In genomic region chr11:65872555-65873279, GRCh38 we compare ENCODE assay signal across 8 cellular contexts. TPM values are rescaled to one million over a fixed set of nuclear protein-coding genes. Genes with fewer than 3 reads are reported as not detected.
DNase-seq lines count a peak whose midpoint lies in the region; ATAC-seq, FAIRE-seq and TF ChIP-seq lines count a peak whose summit lies in the region.

EFEMP2 (minus strand) TSS chr11:65872800; CDS start chr11:65872354, 446 bp downstream.

- H3K4me3 ChIP-seq in K562 (peak within 1 kb of the TSS; percentile 46), keratinocyte (ENCODE audit: control insufficient read depth in 2 of 3, extremely low read depth in 1 of 3, insufficient read depth in 2 of 3, low read depth in 1 of 3, low read length in 3 of 3) (peak within 1 kb of the TSS; percentile 46 to 66 (median 66))

- dilution Hi-C loops in keratinocyte (cut with MboI; ENCODE audit: extremely low pct_ligation_motif_present, low sequenced_read_pairs): no loop called here

- intact Hi-C loops in K562 (cut with micrococcal nuclease): no loop called here

- in situ Hi-C loops in K562 (cut with MboI): no loop called here

- no peak for TF ChIP-seq EP300 in K562 (IDR thresholded peaks at IDR 0.05; ENCODE audit: low read length)

- H3K27ac ChIP-seq in K562 (ENCODE audit: extremely low read depth, low read depth, low read length) (peak within 1 kb of the TSS; percentile 73), keratinocyte (ENCODE audit: control insufficient read depth, insufficient read depth, low read length) (peak within 1 kb of the TSS; percentile 36)

- H3K9me1 ChIP-seq in K562 (ENCODE audit: control insufficient read depth, insufficient read depth, low read length) (no peaks in the 10 kb centered on the region), keratinocyte (ENCODE audit: control insufficient read depth, extremely low read depth, insufficient read depth, low read length) (no peaks in the 10 kb centered on the region)

- FAIRE-seq in K562 (lab: Jason Lieb, UNC) (no peak), keratinocyte (lab: Jason Lieb, UNC) (no peak)

- no peaks in the 10 kb centered on the region for H3K9me3 Mint-ChIP-seq in activated T-cell treated with anti-CD3 and anti-CD28 coated beads, Interleukin-2, amount 50 U/mL, for 24 hours
- H3K9me3 Mint-ChIP-seq in stimulated activated naive CD8-positive, alpha-beta T cell treated with anti-CD3 and anti-CD28 coated beads, Interleukin-15, amount 100 ng/mL, for 72 hours: no peaks in the 10 kb centered on the region

- POLR2A ChIA-PET in K562 (lab: Yijun Ruan, JAX): interaction anchor here (1.4 to 8.2 kb wide), 4 partner anchors 10 to 46 kb away, joined by 7 to 151 read pairs (median 78); partner anchors contain the start of genes CCDC85B, CFL1, CTSW and FIBP

- H3K4me1 Mint-ChIP-seq in activated T-cell treated with anti-CD3 and anti-CD28 coated beads, Interleukin-2, amount 50 U/mL, for 24 hours (ENCODE audit: low read depth): peaks cover 28% of the 10 kb centered on the region
- peaks cover 59% of the 10 kb centered on the region for H3K4me1 Mint-ChIP-seq in stimulated activated naive CD8-positive, alpha-beta T cell treated with anti-CD3 and anti-CD28 coated beads, Interleukin-15, amount 100 ng/mL, for 72 hours

- CTCF ChIA-PET in K562 (lab: Yijun Ruan, JAX; ENCODE audit: low intra/inter-chr PET ratio): no interaction called here

- 51% methylated on average over 21 of the region's 74 CpGs for WGBS in K562 (ENCODE audit: insufficient coverage, low coverage, missing lambda C conversion rate)

- peaks cover 7% of the 10 kb centered on the region; the same call in 2 of the 3 replicates for H3K36me3 ChIP-seq in K562 (ENCODE audit: control insufficient read depth, insufficient read depth, low read length)
- peaks cover 0 to 7% of the 10 kb centered on the region in 2 experiments for H3K36me3 ChIP-seq in keratinocyte (ENCODE audit: control insufficient read depth in 2 of 2, extremely low read depth in 1 of 2, insufficient read depth in 2 of 2, low read length in 2 of 2)

- H3K9ac ChIP-seq in K562 (ENCODE audit: insufficient read depth in 1 of 2, low read depth in 2 of 2, low read length in 2 of 2) (peak within 1 kb of the TSS; percentile 59 to 92), keratinocyte (ENCODE audit: control insufficient read depth, extremely low read depth, insufficient read depth, low read length) (peak within 1 kb of the TSS; percentile 72)

- ATAC-seq in K562 (no peak), HG02885 (IDR thresholded peaks at IDR 0.05; ENCODE audit: poor library complexity, unreplicated experiment) (no peak)
- ATAC-seq in stimulated activated naive CD8-positive, alpha-beta T cell treated with anti-CD3 and anti-CD28 coated beads, Interleukin-15, amount 100 ng/mL, for 72 hours: peak; percentile 13

- H3K9me3 ChIP-seq in K562 (replicated peaks; ENCODE audit: control insufficient read depth, insufficient read depth, low read depth, low read length): no peaks in the 10 kb centered on the region
- H3K9me3 ChIP-seq in keratinocyte (ENCODE audit: control insufficient read depth, low read depth, low read length): no peaks in the 10 kb centered on the region

- H4K20me1 ChIP-seq in K562 (replicated peaks; ENCODE audit: control insufficient read depth, insufficient read depth, low read length) (no peaks in the 10 kb centered on the region), keratinocyte (ENCODE audit: control insufficient read depth, extremely low read depth, insufficient read depth, low read length) (no peaks in the 10 kb centered on the region)

- no peaks in the 10 kb centered on the region for H3K27me3 ChIP-seq in K562 (ENCODE audit: control insufficient read depth in 2 of 2, insufficient read depth in 2 of 2, low read length in 2 of 2)
- no peaks in the 10 kb centered on the region for H3K27me3 ChIP-seq in keratinocyte (ENCODE audit: control insufficient read depth, extremely low read depth, insufficient read depth, low read length)

- DNase-seq in activated T-cell treated with anti-CD3 and anti-CD28 coated beads, Interleukin-2, amount 50 U/mL, for 24 hours: no peak
- DNase-seq in activated T-cell treated with anti-CD3 and anti-CD28 coated beads, Interleukin-2, amount 50 U/mL, for 1 hour: no peak
- peak in 1 of 4 experiments; percentile 44 for DNase-seq in K562 (ENCODE audit: extremely low read depth in 1 of 4, low spot score in 3 of 4)
- no peak for DNase-seq in keratinocyte (ENCODE audit: low read depth, low spot score)
- no peak for DNase-seq in stimulated activated naive CD8-positive, alpha-beta T cell treated with anti-CD3 and anti-CD28 coated beads, Interleukin-15, amount 100 ng/mL, for 72 hours
- no peak for DNase-seq in stimulated activated CD8-positive, alpha-beta memory T cell treated with anti-CD3 and anti-CD28 coated beads, Interleukin-4, amount 100 ng/mL, for 48 hours
- no peak for DNase-seq in NCI-H1105 (lab: John Stamatoyannopoulos, UW)

- TF ChIP-seq RAD21 in K562 (CRISPR knock-in tag; conservative IDR thresholded peaks at IDR 0.05 in 1 of 2, IDR thresholded peaks at IDR 0.05 in 1 of 2): no peak

- H3K27me3 Mint-ChIP-seq in activated T-cell treated with anti-CD3 and anti-CD28 coated beads, Interleukin-2, amount 50 U/mL, for 24 hours: no peaks in the 10 kb centered on the region
- peaks cover 6% of the 10 kb centered on the region for H3K27me3 Mint-ChIP-seq in stimulated activated naive CD8-positive, alpha-beta T cell treated with anti-CD3 and anti-CD28 coated beads, Interleukin-15, amount 100 ng/mL, for 72 hours

- H3K79me2 ChIP-seq in K562 (ENCODE audit: control insufficient read depth, insufficient read depth, low read length) (no peaks in the 10 kb centered on the region), keratinocyte (ENCODE audit: control insufficient read depth, insufficient read depth, low read length) (no peaks in the 10 kb centered on the region)

- H2AFZ ChIP-seq in K562 (ENCODE audit: low read depth, low read length): peak within 1 kb of the TSS; percentile 97
- H2AFZ ChIP-seq in keratinocyte (ENCODE audit: control insufficient read depth, low read length): peak within 1 kb of the TSS; percentile 84

- H3K36me3 Mint-ChIP-seq in activated T-cell treated with anti-CD3 and anti-CD28 coated beads, Interleukin-2, amount 50 U/mL, for 24 hours (ENCODE audit: low read depth): peaks cover 5% of the 10 kb centered on the region

- H3K4me1 ChIP-seq in K562 (replicated peaks in 1 of 2; ENCODE audit: control insufficient read depth in 2 of 2, insufficient read depth in 2 of 2, low read length in 2 of 2) (peaks cover 15 to 50% of the 10 kb centered on the region in 2 experiments), keratinocyte (ENCODE audit: control insufficient read depth, extremely low read depth, insufficient read depth, low read length) (no peaks in the 10 kb centered on the region)

- peak within 1 kb of the TSS; percentile 79 for H3K4me3 Mint-ChIP-seq in activated T-cell treated with anti-CD3 and anti-CD28 coated beads, Interleukin-2, amount 50 U/mL, for 24 hours
- H3K4me3 Mint-ChIP-seq in stimulated activated naive CD8-positive, alpha-beta T cell treated with anti-CD3 and anti-CD28 coated beads, Interleukin-15, amount 100 ng/mL, for 72 hours: peak within 1 kb of the TSS; percentile 91 to 98

- peak within 1 kb of the TSS; percentile 86 for H3K27ac Mint-ChIP-seq in activated T-cell treated with anti-CD3 and anti-CD28 coated beads, Interleukin-2, amount 50 U/mL, for 24 hours
- peak within 1 kb of the TSS; percentile 88 to 97 for H3K27ac Mint-ChIP-seq in stimulated activated naive CD8-positive, alpha-beta T cell treated with anti-CD3 and anti-CD28 coated beads, Interleukin-15, amount 100 ng/mL, for 72 hours

- no peak for TF ChIP-seq POLR2A in K562 (conservative IDR thresholded peaks at IDR 0.05)

- no TSS peak for BruUV-seq in K562 (replicated peaks; lab: Mats Ljungman, UMichigan)

- peak within 1 kb of the TSS; percentile 97 for H3K4me2 ChIP-seq in K562 (ENCODE audit: insufficient read depth, low read length)
- peak within 1 kb of the TSS; percentile 89 for H3K4me2 ChIP-seq in keratinocyte (ENCODE audit: control insufficient read depth, extremely low read depth, insufficient read depth, low read depth, low read length)

- no peak for TF ChIP-seq CTCF in K562 (IDR thresholded peaks at IDR 0.05 in 2 of 3, conservative IDR thresholded peaks at IDR 0.05 in 1 of 3; ENCODE audit: insufficient read depth in 2 of 3, low read depth in 1 of 3, low read length in 3 of 3)
- TF ChIP-seq CTCF in keratinocyte (optimal IDR thresholded peaks at IDR 0.05 in 1 of 3, IDR thresholded peaks at IDR 0.05 in 1 of 3, conservative IDR thresholded peaks at IDR 0.05 in 1 of 3; ENCODE audit: extremely low read depth in 1 of 3, insufficient read depth in 2 of 3, low read length in 3 of 3): no peak

TF ChIP-seq in K562, 482 proteins besides CTCF, POLR2A, EP300 and RAD21 (continues in another document):
- TF ChIP-seq ZBTB7A (IDR thresholded peaks at IDR 0.05; ENCODE audit: borderline replicate concordance, control insufficient read depth, low read depth, low read length): peak; percentile 23; the same call in 1 of the 2 replicates

RNA-seq across cellular contexts. Expression of gene EFEMP2, which starts in this region (rescaled TPM):
- 12.1 and 30.7 TPM in 2 replicates for total RNA-seq in K562 (2011; cell fraction: chromatin; rRNA removed; ENCODE audit: low replicate concordance)
- 15.1 and 19.3 TPM in 2 replicates for total RNA-seq in K562 (2011; cell fraction: nucleolus; rRNA removed)
- 11.3 and 15.8 TPM in 2 replicates for total RNA-seq in K562 (2011; cell fraction: nucleoplasm; rRNA removed)
- total RNA-seq in K562 (2014; rRNA removed) (0.64 and 0.86 TPM in 2 replicates), K562 (2014; rRNA removed; fragmentation: Illumina TruSeq; extraction: Trizol) (0.07 and 0.32 TPM in 2 replicates), K562 (2015; rRNA removed; fragmentation: Illumina TruSeq; extraction: Trizol) (0.57 and 0.58 TPM in 2 replicates), K562 (2021) (1.6 and 2.6 TPM in 2 replicates)
- polyA plus RNA-seq in K562 (2011; rRNA removed) (2.0 and 3.9 TPM in 2 replicates), K562 (2014; fragmentation: Illumina TruSeq; extraction: Trizol) (0.74 and 1.1 TPM in 2 replicates), K562 (2014; fragmentation: Nextera tagmentation; extraction: Ambion mirVana) (under 1 TPM in 1 of 2 experiments, not detected in 1; 0.13 TPM), K562 (2014; rRNA removed) (2.9 TPM in 2 replicates), keratinocyte (4.6 to 13.6 TPM (median 4.8 TPM) in 3 replicates)
- 3.3 and 4.7 TPM in 2 replicates for polyA plus RNA-seq in K562 (2011; cell fraction: cytosol; rRNA removed)
- 41.3 and 54.9 TPM in 2 replicates for polyA plus RNA-seq in K562 (2011; cell fraction: nucleus; rRNA removed)
- 1.3 and 4.2 TPM in 2 replicates for polyA plus RNA-seq in K562 (2012)
- 0.53 and 1.2 TPM in 2 replicates for polyA minus RNA-seq in K562 (2011; rRNA and poly(A)+ RNA removed)
- 1.3 TPM in 1 of 2 replicates, not detected in the other for polyA minus RNA-seq in K562 (2011; cell fraction: cytosol; rRNA and poly(A)+ RNA removed)
- 7.5 and 7.8 TPM in 2 replicates for polyA minus RNA-seq in K562 (2011; cell fraction: nucleus; rRNA and poly(A)+ RNA removed)
- polyA plus RNA-seq in keratinocyte (2011; ENCODE audit: low read depth): 0.44 TPM
- polyA plus RNA-seq in keratinocyte (2011; cell fraction: cytosol; rRNA removed): 1.8 and 2.3 TPM in 2 replicates
- polyA plus RNA-seq in keratinocyte (2011; cell fraction: nucleus; rRNA removed): 36.8 and 56.7 TPM in 2 replicates
- 2.8 and 2.9 TPM in 2 replicates for polyA plus RNA-seq in keratinocyte (2012; ENCODE audit: low replicate concordance)
- 3.7 to 5.9 TPM (median 5.7 TPM) in 3 replicates for polyA minus RNA-seq in keratinocyte
- not detected for polyA minus RNA-seq in keratinocyte (2011; cell fraction: cytosol; rRNA and poly(A)+ RNA removed)
- polyA minus RNA-seq in keratinocyte (2011; cell fraction: nucleus; rRNA and poly(A)+ RNA removed): 3.3 and 3.5 TPM in 2 replicates
